ENCODE assay signal across 11 cellular contexts in genomic region chr14:91414475-91415342, GRCh38. TPM values are rescaled to one million over a fixed set of nuclear protein-coding genes. Genes with fewer than 3 reads are reported as not detected.
DNase-seq lines count a peak whose midpoint lies in the region; ATAC-seq and TF ChIP-seq lines count a peak whose summit lies in the region.
"Had no signal": no experiment of that assay in that cellular context is flagged by ENCODE, and none has a peak within 500 bp of the region (broad histone marks: within the 10 kb centered on the region; RNA-seq: fewer than 3 reads in every experiment).

No MANE protein-coding gene starts in this region.

- peak in 1 of 3 donors; percentile 39 for DNase-seq in CD4-positive, CD25-positive, alpha-beta regulatory T cell
- DNase-seq in EL (no peak), NCI-H82 treated with DMSO at 0.1 percent for 48 hours (lab: John Stamatoyannopoulos, UW; ENCODE audit: unreplicated experiment) (no peak), WERI-Rb-1 (no peak)
- DNase-seq: aorta, Calu3, NCI-H524 had no signal

- peak overlapping the region; percentile 98 to 100 (median 100) for H3K4me3 Mint-ChIP-seq in CD4-positive, CD25-positive, alpha-beta regulatory T cell
- no peak overlapping the region for H3K4me3 Mint-ChIP-seq in dendritic cell treated with granulocyte-macrophage colony-stimulating factor and Interleukin-4, amounts not matched to agents 40 ng/mL and 50 ng/mL, for 4 days
- H3K4me3 Mint-ChIP-seq in nephron, result peak overlapping the region; percentile 71 to 83 (median 79)

- ATAC-seq in CD4-positive, CD25-positive, alpha-beta regulatory T cell (ENCODE audit: low read depth in 2 of 2), result no peak
- no peak for ATAC-seq in GM19467 (IDR thresholded peaks at IDR 0.05; ENCODE audit: unreplicated experiment)

- peak overlapping the region; percentile 96 for H3K27ac ChIP-seq in CD4-positive, CD25-positive, alpha-beta regulatory T cell (ENCODE audit: insufficient read depth, low read length, poor library complexity, severe bottlenecking)
- H3K27ac ChIP-seq in KMS-11, result no peak overlapping the region
- no peak overlapping the region; the same call in 1 of the 2 replicates for H3K27ac ChIP-seq in WERI-Rb-1

- peaks cover 0 to 3% (median 0%) of the 10 kb centered on the region in 7 donors for H3K9me3 Mint-ChIP-seq in CD4-positive, CD25-positive, alpha-beta regulatory T cell
- H3K9me3 Mint-ChIP-seq in dendritic cell treated with granulocyte-macrophage colony-stimulating factor and Interleukin-4, amounts not matched to agents 40 ng/mL and 50 ng/mL, for 4 days, result no peaks in the 10 kb centered on the region
- H3K9me3 Mint-ChIP-seq in nephron, result no peaks in the 10 kb centered on the region

- H3K4me1 Mint-ChIP-seq in CD4-positive, CD25-positive, alpha-beta regulatory T cell, result peaks cover 23 to 68% (median 49%) of the 10 kb centered on the region in 4 donors
- H3K4me1 Mint-ChIP-seq in dendritic cell treated with granulocyte-macrophage colony-stimulating factor and Interleukin-4, amounts not matched to agents 40 ng/mL and 50 ng/mL, for 4 days (ENCODE audit: low read depth), result peaks cover 73% of the 10 kb centered on the region
- peaks cover 56% of the 10 kb centered on the region for H3K4me1 Mint-ChIP-seq in nephron

- H3K9ac ChIP-seq in KMS-11, result no peak overlapping the region

- no peaks in the 10 kb centered on the region for H3K9me3 ChIP-seq in CD4-positive, CD25-positive, alpha-beta regulatory T cell (ENCODE audit: control insufficient read depth in 2 of 2, low read length in 2 of 2)
- no peaks in the 10 kb centered on the region for H3K9me3 ChIP-seq in WERI-Rb-1 (ENCODE audit: severe bottlenecking)

- no peak overlapping the region for H2AFZ ChIP-seq in KMS-11 (ENCODE audit: low read depth)

- H3K79me2 ChIP-seq in KMS-11 (ENCODE audit: insufficient read depth, low read depth), result peaks cover 66% of the 10 kb centered on the region

- H3K27me3 Mint-ChIP-seq in CD4-positive, CD25-positive, alpha-beta regulatory T cell, result no peaks in the 10 kb centered on the region
- peaks cover 16% of the 10 kb centered on the region for H3K27me3 Mint-ChIP-seq in dendritic cell treated with granulocyte-macrophage colony-stimulating factor and Interleukin-4, amounts not matched to agents 40 ng/mL and 50 ng/mL, for 4 days
- H3K27me3 Mint-ChIP-seq in nephron (ENCODE audit: low read depth), result peaks cover 17% of the 10 kb centered on the region

- H3K4me2 ChIP-seq in KMS-11, result peak overlapping the region; percentile 25; the same call in 1 of the 2 replicates

- peaks cover 83% of the 10 kb centered on the region for H3K4me1 ChIP-seq in CD4-positive, CD25-positive, alpha-beta regulatory T cell (ENCODE audit: control insufficient read depth, insufficient read depth, low read length, poor library complexity, severe bottlenecking)
- peaks cover 50% of the 10 kb centered on the region for H3K4me1 ChIP-seq in KMS-11 (ENCODE audit: low read depth, poor library complexity, severe bottlenecking)

- peak overlapping the region; percentile 96 to 99 (median 99) for H3K27ac Mint-ChIP-seq in CD4-positive, CD25-positive, alpha-beta regulatory T cell
- peak overlapping the region; percentile 11 for H3K27ac Mint-ChIP-seq in dendritic cell treated with granulocyte-macrophage colony-stimulating factor and Interleukin-4, amounts not matched to agents 40 ng/mL and 50 ng/mL, for 4 days
- peak overlapping the region; percentile 76 to 90 (median 83) for H3K27ac Mint-ChIP-seq in nephron

- peaks cover 18% of the 10 kb centered on the region for H3K36me3 ChIP-seq in CD4-positive, CD25-positive, alpha-beta regulatory T cell (ENCODE audit: control insufficient read depth, insufficient read depth, low read length)
- H3K36me3 ChIP-seq in KMS-11 (ENCODE audit: insufficient read depth) (no peaks in the 10 kb centered on the region), WERI-Rb-1 (peaks cover 71% of the 10 kb centered on the region)

- H3K27me3 ChIP-seq in CD4-positive, CD25-positive, alpha-beta regulatory T cell (ENCODE audit: control insufficient read depth, insufficient read depth, low read length), result no peaks in the 10 kb centered on the region
- H3K27me3 ChIP-seq in KMS-11 (ENCODE audit: insufficient read depth, low read depth) (no peaks in the 10 kb centered on the region), WERI-Rb-1 (ENCODE audit: insufficient read depth, low read depth, severe bottlenecking) (no peaks in the 10 kb centered on the region)

- no peak for TF ChIP-seq CTCF in KMS-11 (conservative IDR thresholded peaks at IDR 0.05; ENCODE audit: low read depth, low read length)
- no peak for TF ChIP-seq CTCF in nephron (IDR thresholded peaks at IDR 0.05; ENCODE audit: unreplicated experiment in 3 of 3)
- TF ChIP-seq CTCF in WERI-Rb-1 (IDR thresholded peaks at IDR 0.05; ENCODE audit: low read depth, low read length), result no peak

- peaks cover 48% of the 10 kb centered on the region for H3K36me3 Mint-ChIP-seq in CD4-positive, CD25-positive, alpha-beta regulatory T cell
- no peaks in the 10 kb centered on the region for H3K36me3 Mint-ChIP-seq in dendritic cell treated with granulocyte-macrophage colony-stimulating factor and Interleukin-4, amounts not matched to agents 40 ng/mL and 50 ng/mL, for 4 days (ENCODE audit: low read depth)
- peaks cover 6% of the 10 kb centered on the region for H3K36me3 Mint-ChIP-seq in nephron (ENCODE audit: low read depth)

- peak overlapping the region; percentile 98 for H3K4me3 ChIP-seq in CD4-positive, CD25-positive, alpha-beta regulatory T cell (ENCODE audit: low read depth, low read length)
- H3K4me3 ChIP-seq in KMS-11 (IDR thresholded peaks at IDR 0.05; ENCODE audit: insufficient read depth, low read depth, low read length) (no peak overlapping the region), WERI-Rb-1 (ENCODE audit: low read depth, low read length) (no peak overlapping the region)

- H4K20me1 ChIP-seq in KMS-11 (ENCODE audit: insufficient read depth), result no peaks in the 10 kb centered on the region

- intact Hi-C loops in dendritic cell treated with granulocyte-macrophage colony-stimulating factor and Interleukin-4, amounts not matched to agents 40 ng/mL and 50 ng/mL, for 4 days (cut with micrococcal nuclease), result loop anchor here (5.0 kb wide), 1 partner anchor 52 kb away; no protein-coding TSS in a partner anchor

RNA-seq across cellular contexts. Expression of gene CCDC88C, which starts 2.9 kb away (rescaled TPM):
- total RNA-seq in CD4-positive, CD25-positive, alpha-beta regulatory T cell, result 466 TPM
- polyA plus RNA-seq in CD4-positive, CD25-positive, alpha-beta regulatory T cell, result 10 to 100 TPM; 25.9 to 35.6 (median 31.0) TPM

Comparison
In these comparisons a context has a peak if more than half of its experiments do, and no peak if none do; other contexts are left out.
1. H3K27ac Mint-ChIP-seq: peak in every context shown above with its lines; median percentile 99 in CD4-positive, CD25-positive, alpha-beta regulatory T cell; 83 in nephron; 11 in dendritic cell treated with granulocyte-macrophage colony-stimulating factor and Interleukin-4, amounts not matched to agents 40 ng/mL and 50 ng/mL, for 4 days.